Comparison of ENCODE assay signal across 8 cellular contexts in the genomic region with DNA sequence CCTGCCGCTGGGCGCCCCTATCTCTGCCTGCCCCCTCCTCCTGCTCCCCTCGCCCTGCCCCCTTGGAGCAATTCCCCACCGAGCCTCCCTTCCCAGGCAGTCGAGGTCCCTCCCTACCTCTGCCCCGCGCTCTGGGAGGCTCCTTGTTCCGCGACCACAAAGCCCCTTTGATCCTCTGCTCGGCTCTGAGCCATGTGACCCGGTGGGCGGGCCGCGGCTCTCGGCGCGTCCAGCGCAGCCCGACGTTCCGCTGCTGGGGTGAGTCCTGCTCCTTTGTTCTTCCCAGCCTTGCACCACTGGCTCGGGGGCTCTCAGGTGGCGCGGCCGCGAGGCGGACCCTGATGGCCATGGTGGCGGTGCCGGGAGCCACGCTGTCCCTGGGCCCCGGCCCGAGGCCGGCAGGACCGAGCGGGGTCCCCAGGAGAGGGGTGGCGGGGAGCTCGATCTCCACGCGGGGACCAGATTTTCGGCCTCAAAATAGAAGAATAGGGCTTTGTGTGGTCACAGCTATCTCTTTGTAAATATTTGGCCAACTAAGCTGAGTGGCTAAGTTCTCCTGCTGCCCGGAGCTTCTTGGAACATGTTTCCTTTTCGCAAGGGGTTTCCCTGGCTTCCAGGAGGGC.
DNase-seq lines count a peak whose midpoint lies in the region; ATAC-seq, FAIRE-seq and TF ChIP-seq lines count a peak whose summit lies in the region.

No MANE protein-coding gene starts in this region.

- no peak for FAIRE-seq in HTR-8/SVneo (lab: Jason Lieb, UNC)

- peak overlapping the region; percentile 83 for H3K4me2 ChIP-seq in Loucy (ENCODE audit: low read depth, low read length, poor library complexity, severe bottlenecking)

- H2AFZ ChIP-seq in Loucy (ENCODE audit: low read length) = no peak overlapping the region

- ATAC-seq in central memory CD8-positive, alpha-beta T cell (replicated peaks; ENCODE audit: extremely low read depth, poor library complexity, severe bottlenecking) = peak; percentile 57
- no peak for ATAC-seq in HG03520 (IDR thresholded peaks at IDR 0.05; ENCODE audit: unreplicated experiment)

- peak overlapping the region; percentile 57 for H3K4me3 ChIP-seq in GM12864 (ENCODE audit: low read depth, low read length)
- H3K4me3 ChIP-seq in Loucy (ENCODE audit: low read length, poor library complexity, severe bottlenecking) = peak overlapping the region; percentile 86
- peak overlapping the region; percentile 78 for H3K4me3 ChIP-seq in WERI-Rb-1 (ENCODE audit: low read depth, low read length)

- H3K9me3 Mint-ChIP-seq in central memory CD8-positive, alpha-beta T cell = no peaks in the 10 kb centered on the region

- no peaks in the 10 kb centered on the region for H3K27me3 Mint-ChIP-seq in central memory CD8-positive, alpha-beta T cell

- H3K4me3 Mint-ChIP-seq in central memory CD8-positive, alpha-beta T cell = peak overlapping the region; percentile 93

- H3K36me3 Mint-ChIP-seq in central memory CD8-positive, alpha-beta T cell (ENCODE audit: insufficient read depth) = peaks cover 26% of the 10 kb centered on the region

- H3K9me3 ChIP-seq in Loucy (ENCODE audit: insufficient read depth, low read depth, low read length) (no peaks in the 10 kb centered on the region), WERI-Rb-1 (ENCODE audit: severe bottlenecking) (no peaks in the 10 kb centered on the region)

- H3K27ac ChIP-seq in WERI-Rb-1 = peak overlapping the region; percentile 99

- peak overlapping the region; percentile 96 for H3K27ac Mint-ChIP-seq in central memory CD8-positive, alpha-beta T cell (ENCODE audit: low read depth)

- no peaks in the 10 kb centered on the region for H3K9me2 ChIP-seq in Loucy (replicated peaks; ENCODE audit: low read depth, low read length)

- H3F3A ChIP-seq in Loucy (ENCODE audit: low read depth) = no peaks in the 10 kb centered on the region

- H3K79me2 ChIP-seq in Loucy (ENCODE audit: insufficient read depth, low read length) = peaks cover 100% of the 10 kb centered on the region

- H3K27me3 ChIP-seq in Loucy (ENCODE audit: insufficient read depth, low read length, poor library complexity, severe bottlenecking) = no peaks in the 10 kb centered on the region
- no peaks in the 10 kb centered on the region for H3K27me3 ChIP-seq in WERI-Rb-1 (ENCODE audit: insufficient read depth, low read depth, severe bottlenecking)

- peaks cover 58% of the 10 kb centered on the region for H3K4me1 ChIP-seq in Loucy (ENCODE audit: insufficient read depth, low read length, poor library complexity, severe bottlenecking)

- peaks cover 53% of the 10 kb centered on the region for H4K20me1 ChIP-seq in Loucy (ENCODE audit: insufficient read depth, low read length, poor library complexity, severe bottlenecking)

- H3K4me1 Mint-ChIP-seq in central memory CD8-positive, alpha-beta T cell = peaks cover 69% of the 10 kb centered on the region

- H3K36me3 ChIP-seq in Loucy (ENCODE audit: insufficient read depth, low read length) (peaks cover 9% of the 10 kb centered on the region; the same call in 1 of the 2 replicates), WERI-Rb-1 (peaks cover 48% of the 10 kb centered on the region)

- DNase-seq in GM12864 (ENCODE audit: low read depth) = no peak
- DNase-seq in WERI-Rb-1 = peak; percentile 96
- no peak for DNase-seq in central memory CD8-positive, alpha-beta T cell (ENCODE audit: low spot score in 2 of 2)
- DNase-seq in kidney glomerular epithelial cell (lab: John Stamatoyannopoulos, UW) = peak; percentile 72
- DNase-seq in stimulated activated CD4-positive, alpha-beta T cell treated with anti-CD3 and anti-CD28 coated beads, Interleukin-2, amount 100 ng/mL, for 24 hours = peak; percentile 80 to 82
- DNase-seq in HTR-8/SVneo (ENCODE audit: insufficient read length, low spot score) = no peak

- H3K9ac ChIP-seq in Loucy (ENCODE audit: low read depth, low read length, poor library complexity, severe bottlenecking) = peak overlapping the region; percentile 95

- TF ChIP-seq CTCF in GM12864 (IDR thresholded peaks at IDR 0.05; ENCODE audit: low read depth, low read length, missing control alignments) (no peak), Loucy (conservative IDR thresholded peaks at IDR 0.05; ENCODE audit: low read length) (no peak), WERI-Rb-1 (IDR thresholded peaks at IDR 0.05; ENCODE audit: low read depth, low read length) (no peak)

Comparison
In these comparisons a context has a peak if more than half of its experiments do, and no peak if none do; other contexts are left out.
1. DNase-seq: peak in WERI-Rb-1 (single experiment), kidney glomerular epithelial cell (single experiment) and stimulated activated CD4-positive, alpha-beta T cell treated with anti-CD3 and anti-CD28 coated beads, Interleukin-2, amount 100 ng/mL, for 24 hours (2 of 2); none in GM12864 (single experiment), central memory CD8-positive, alpha-beta T cell (0 of 2) and HTR-8/SVneo (single experiment).
2. Peak in every context shown above with its lines, with median percentiles within 50 percentile points of each other: H3K4me3 ChIP-seq.